In genomic region chr12:28602760-28603638, GRCh38 we compare ENCODE assay signal across 19 cellular contexts.
"Had no signal": no experiment of that assay in that cellular context is flagged by ENCODE, and none has a peak within 500 bp of the region (broad histone marks: within the 10 kb centered on the region; RNA-seq: fewer than 3 reads in every experiment).

No MANE protein-coding gene starts in this region.

- ATAC-seq: left lung; mucosa of descending colon; naive thymus-derived CD8-positive, alpha-beta T cell; stimulated activated naive CD8-positive, alpha-beta T cell treated with anti-CD3 and anti-CD28 coated beads, Interleukin-15, Interleukin-2, amounts not matched to agents 100 U/mL and 50 U/mL, for 24 hours had no signal

- H3K27me3 Mint-ChIP-seq: activated naive CD4-positive, alpha-beta T cell treated with anti-CD3 and anti-CD28 coated beads, Interleukin-2, amount 10 ng/mL, durations not matched to agents 7 days and 5 days had no signal

- H3K4me3 Mint-ChIP-seq: activated naive CD4-positive, alpha-beta T cell treated with anti-CD3 and anti-CD28 coated beads, Interleukin-2, amount 10 ng/mL, durations not matched to agents 7 days and 5 days; endodermal cell; naive thymus-derived CD8-positive, alpha-beta T cell; T-helper 2 cell treated with Interferon-gamma antibody and Interleukin-4, amounts not matched to agents 5 μg/mL and 100 μg/mL, for 36 hours had no signal

- H3K36me3 Mint-ChIP-seq: activated naive CD4-positive, alpha-beta T cell treated with anti-CD3 and anti-CD28 coated beads, Interleukin-2, amount 10 ng/mL, durations not matched to agents 7 days and 5 days had no signal

- H3K4me1 Mint-ChIP-seq: endodermal cell; naive thymus-derived CD8-positive, alpha-beta T cell had no signal

- DNase-seq: activated CD4-positive, alpha-beta T cell treated with anti-CD3 and anti-CD28 coated beads, Interleukin-2, amount 50 U/mL, for 4 hours; activated CD4-positive, CD25-positive, alpha-beta regulatory T cell treated with anti-CD3 and anti-CD28 coated beads, Interleukin-2, amount 50 U/mL, for 72 hours; activated naive CD4-positive, alpha-beta T cell treated with anti-CD3 and anti-CD28 coated beads, Interleukin-2, amount 10 ng/mL, durations not matched to agents 7 days and 5 days; dorsolateral prefrontal cortex; endodermal cell; erythroblast; hippocampal formation; kidney; left lung; mucosa of descending colon; naive thymus-derived CD8-positive, alpha-beta T cell; occipital lobe; small intestine; stimulated activated CD4-positive, alpha-beta T cell treated with anti-CD3 and anti-CD28 coated beads, Interleukin-4, amount 100 ng/mL, for 4 hours; stimulated activated CD8-positive, alpha-beta memory T cell treated with anti-CD3 and anti-CD28 coated beads, Interleukin-4, amount 100 ng/mL, for 48 hours; stimulated activated naive CD8-positive, alpha-beta T cell treated with anti-CD3 and anti-CD28 coated beads, Interleukin-15, Interleukin-2, amounts not matched to agents 100 U/mL and 50 U/mL, for 24 hours; SW 1271; trophoblast cell had no signal
